Comparison of ENCODE assay signal across 8 cellular contexts in genomic region chr5:143401846-143402463, GRCh38. TPM values are rescaled to one million over a fixed set of nuclear protein-coding genes. Genes with fewer than 3 reads are reported as not detected.
A peak's percentile ranks its signal among the peaks of the same experiment; 100 is the strongest.
DNase-seq lines count a peak whose midpoint lies in the region; ATAC-seq and TF ChIP-seq lines count a peak whose summit lies in the region.

No MANE protein-coding gene starts in this region.

- peak overlapping the region; percentile 94 for H2AFZ ChIP-seq in neuron (ENCODE audit: low read depth, low read length)

- peak overlapping the region; percentile 83 for H3K27ac ChIP-seq in SJCRH30

- H3K4me1 ChIP-seq in SJCRH30, result peaks cover 11% of the 10 kb centered on the region
- peaks cover 18% of the 10 kb centered on the region for H3K4me1 ChIP-seq in neuron (ENCODE audit: insufficient read depth, low read length)

- H3K36me3 ChIP-seq in SJCRH30 (peaks cover 18% of the 10 kb centered on the region), neuron (ENCODE audit: insufficient read depth, low read length) (no peaks in the 10 kb centered on the region)

- no peak for TF ChIP-seq CTCF in endothelial cell (IDR thresholded peaks at IDR 0.05; ENCODE audit: unreplicated experiment)

- H3K27me3 ChIP-seq in SJCRH30, result no peaks in the 10 kb centered on the region
- H3K27me3 ChIP-seq in neuron (ENCODE audit: insufficient read depth, low read length), result peaks cover 6% of the 10 kb centered on the region

- ATAC-seq in HG03135 (IDR thresholded peaks at IDR 0.05; ENCODE audit: unreplicated experiment), result no peak

- H3K9me3 ChIP-seq in SJCRH30 (replicated peaks), result no peaks in the 10 kb centered on the region
- H3K9me3 ChIP-seq in neuron (ENCODE audit: low read length), result no peaks in the 10 kb centered on the region

- peaks cover 7% of the 10 kb centered on the region for H3K27me3 Mint-ChIP-seq in endothelial cell (ENCODE audit: unreplicated experiment)

- H3K36me3 Mint-ChIP-seq in endothelial cell (ENCODE audit: low read depth, unreplicated experiment), result no peaks in the 10 kb centered on the region

- no peak overlapping the region for H3K27ac Mint-ChIP-seq in endothelial cell (ENCODE audit: unreplicated experiment)

- H3K4me3 Mint-ChIP-seq in endothelial cell (ENCODE audit: unreplicated experiment), result peak overlapping the region; percentile 91

- H3K9me3 Mint-ChIP-seq in endothelial cell (ENCODE audit: unreplicated experiment), result no peaks in the 10 kb centered on the region

- H3K4me3 ChIP-seq in SJCRH30, result peak overlapping the region; percentile 77
- peak overlapping the region; percentile 88 for H3K4me3 ChIP-seq in neuron (ENCODE audit: low read length)

- peaks cover 4% of the 10 kb centered on the region for H3K4me1 Mint-ChIP-seq in endothelial cell (ENCODE audit: unreplicated experiment)

- peak; percentile 25 for DNase-seq in NCI-H1105 treated with DMSO at 0.1 percent for 48 hours (lab: John Stamatoyannopoulos, UW)
- DNase-seq in NCI-H1105 (lab: John Stamatoyannopoulos, UW), result no peak
- DNase-seq in SJCRH30, result peak; percentile 29 to 59
- no peak for DNase-seq in endothelial cell (ENCODE audit: low spot score)
- DNase-seq in middle frontal gyrus (ENCODE audit: extremely low spot score, low spot score), result no peak
- DNase-seq in HuH-7.5 (ENCODE audit: low spot score), result no peak

RNA-seq across cellular contexts. Expression of gene NR3C1, which starts 1.5 kb away (rescaled TPM):
- 27.9 and 31.9 TPM in 2 replicates for total RNA-seq in SJCRH30 (2014; rRNA removed; shearing (Covaris generic))
- 9.9 TPM for total RNA-seq in endothelial cell (ENCODE audit: unreplicated experiment)

Comparison
In these comparisons a context has a peak if more than half of its experiments do, and no peak if none do; other contexts are left out.
1. DNase-seq: peak in NCI-H1105 treated with DMSO at 0.1 percent for 48 hours (single experiment) and SJCRH30 (2 of 2); none in NCI-H1105 (single experiment), endothelial cell (single experiment), middle frontal gyrus (single experiment) and HuH-7.5 (single experiment).